In the genomic region with DNA sequence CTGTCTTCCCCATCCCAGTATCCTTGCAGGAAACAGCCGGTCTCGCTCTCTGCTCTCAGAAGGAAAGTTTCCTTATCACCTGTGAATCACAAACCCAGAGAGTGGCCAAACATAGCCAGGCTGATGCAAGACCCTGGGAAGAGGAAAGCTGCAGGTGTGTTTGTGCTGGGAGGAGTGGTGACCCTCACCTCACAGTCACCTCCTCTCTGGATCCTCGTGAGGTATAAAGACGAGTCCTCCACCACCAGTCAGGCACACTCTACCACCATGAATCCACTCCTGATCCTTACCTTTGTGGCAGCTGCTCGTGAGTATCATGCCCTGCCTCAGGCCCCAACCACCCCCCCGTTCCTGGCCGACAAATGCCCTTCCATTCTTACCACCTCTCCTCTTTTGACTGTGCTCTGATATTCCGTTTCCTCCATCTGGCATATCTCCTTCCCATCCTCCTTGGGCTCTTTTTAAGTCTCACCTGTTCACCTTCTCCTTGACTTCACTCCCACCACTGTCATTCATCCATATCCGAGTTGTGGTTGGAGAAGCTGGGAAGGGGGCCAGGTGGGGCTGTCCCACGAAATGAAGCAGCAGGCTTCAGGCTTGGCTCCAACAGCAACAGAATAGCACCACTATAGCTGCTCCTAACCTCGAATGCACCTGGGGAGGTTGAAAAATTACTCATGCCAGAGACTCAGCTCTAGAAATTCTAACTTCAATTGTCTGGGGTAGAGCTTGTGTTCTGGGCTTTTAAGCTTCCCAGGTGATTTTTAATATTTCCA, we compare ENCODE assay signal across 1 cellular context.
TF ChIP-seq lines count a peak whose summit lies in the region.

A gene (plus strand): TSS at position 255 of the 776 bp plus-strand sequence. CDS start 13 bp downstream, at position 268.

TF ChIP-seq in Ishikawa, 13 proteins besides CTCF, POLR2A, EP300 and RAD21 (continued from another document):
- TF ChIP-seq TAF1 (IDR thresholded peaks at IDR 0.05; ENCODE audit: low read depth) (no peak), TCF12 (IDR thresholded peaks at IDR 0.05; ENCODE audit: low read depth) (peak; percentile 95), NFIC (IDR thresholded peaks at IDR 0.05) (peak; percentile 93), FOXM1 (IDR thresholded peaks at IDR 0.05; ENCODE audit: borderline replicate concordance, low read depth) (peak; percentile 77), TEAD4 (IDR thresholded peaks at IDR 0.05) (no peak; the same call in 1 of the 2 replicates), ZBTB7A (IDR thresholded peaks at IDR 0.05; ENCODE audit: low read depth) (no peak), CREB1 (IDR thresholded peaks at IDR 0.05; ENCODE audit: low read depth) (no peak), YY1 (IDR thresholded peaks at IDR 0.05; ENCODE audit: low read depth) (0 out of 2 replicates have a peak, but pooled peaks have one; percentile 9)
- TF ChIP-seq, protein P1, sequence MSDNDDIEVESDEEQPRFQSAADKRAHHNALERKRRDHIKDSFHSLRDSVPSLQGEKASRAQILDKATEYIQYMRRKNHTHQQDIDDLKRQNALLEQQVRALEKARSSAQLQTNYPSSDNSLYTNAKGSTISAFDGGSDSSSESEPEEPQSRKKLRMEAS (IDR thresholded peaks at IDR 0.05), result peak; percentile 63
- TF ChIP-seq, protein P2, sequence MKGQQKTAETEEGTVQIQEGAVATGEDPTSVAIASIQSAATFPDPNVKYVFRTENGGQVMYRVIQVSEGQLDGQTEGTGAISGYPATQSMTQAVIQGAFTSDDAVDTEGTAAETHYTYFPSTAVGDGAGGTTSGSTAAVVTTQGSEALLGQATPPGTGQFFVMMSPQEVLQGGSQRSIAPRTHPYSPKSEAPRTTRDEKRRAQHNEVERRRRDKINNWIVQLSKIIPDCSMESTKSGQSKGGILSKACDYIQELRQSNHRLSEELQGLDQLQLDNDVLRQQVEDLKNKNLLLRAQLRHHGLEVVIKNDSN (IDR thresholded peaks at IDR 0.05), result no peak
